22 cellular contexts compared by ENCODE assay signal in genomic region chr7:138726288-138726687, GRCh38. TPM values are rescaled to one million over a fixed set of nuclear protein-coding genes. Genes with fewer than 3 reads are reported as not detected.
DNase-seq lines count a peak whose midpoint lies in the region; ATAC-seq, FAIRE-seq and TF ChIP-seq lines count a peak whose summit lies in the region.
"Had no signal": no experiment of that assay in that cellular context is flagged by ENCODE, and none has a peak within 500 bp of the region (broad histone marks: within the 10 kb centered on the region; RNA-seq: fewer than 3 reads in every experiment).

No MANE protein-coding gene starts in this region.

- no peaks in the 10 kb centered on the region for H3K79me2 ChIP-seq in mammary epithelial cell (ENCODE audit: insufficient read depth, low read length)

- FAIRE-seq in bronchial epithelial cell (lab: Jason Lieb, UNC): no peak

- 80% methylated on average over 8 of the region's 9 CpGs for WGBS in mammary epithelial cell (ENCODE audit: low coverage, missing lambda C conversion rate)

- H3K9me3 Mint-ChIP-seq in stimulated activated effector memory CD8-positive, alpha-beta T cell treated with anti-CD3 and anti-CD28 coated beads, Interleukin-12 subunit alpha, Interleukin-12 subunit beta, amount 100 ng/mL, for 72 hours: no peaks in the 10 kb centered on the region
- H3K9me3 Mint-ChIP-seq in CD14-positive monocyte: peaks cover 0 to 5% (median 3%) of the 10 kb centered on the region in 7 donors
- H3K9me3 Mint-ChIP-seq: activated B cell treated with CpG ODN at 0.5 μM for 24 hours had no signal

- no peak overlapping the region for H3K27ac Mint-ChIP-seq in stimulated activated effector memory CD8-positive, alpha-beta T cell treated with anti-CD3 and anti-CD28 coated beads, Interleukin-12 subunit alpha, Interleukin-12 subunit beta, amount 100 ng/mL, for 72 hours
- no peak overlapping the region for H3K27ac Mint-ChIP-seq in CD14-positive monocyte
- H3K27ac Mint-ChIP-seq: activated B cell treated with CpG ODN at 0.5 μM for 24 hours, mesothelial cell of epicardium had no signal

- H3K27ac ChIP-seq in mammary epithelial cell (ENCODE audit: insufficient read depth, low read depth, low read length) (no peak overlapping the region), breast epithelium (peak overlapping the region in 1 of 2 donors; percentile 11)
- H3K27ac ChIP-seq: esophagus muscularis mucosa, right atrium auricular region had no signal

- H3K9ac ChIP-seq in mammary epithelial cell (ENCODE audit: insufficient read depth, low read length): no peak overlapping the region

- TF ChIP-seq POLR2A in breast epithelium (IDR thresholded peaks at IDR 0.05): no peak

- intact Hi-C loops in mammary epithelial cell (cut with micrococcal nuclease) (no loop called here), breast epithelium (cut with DNase I; ENCODE audit: low total_unique reads) (no loop called here), CD14-positive monocyte (cut with micrococcal nuclease) (no loop called here)

- peaks cover 0 to 5% (median 1%) of the 10 kb centered on the region in 3 donors for H3K27me3 Mint-ChIP-seq in CD14-positive monocyte (ENCODE audit: low read depth in 3 of 3)
- H3K27me3 Mint-ChIP-seq: activated B cell treated with CpG ODN at 0.5 μM for 24 hours had no signal

- no peak for TF ChIP-seq CTCF in mammary epithelial cell (conservative IDR thresholded peaks at IDR 0.05 in 1 of 2, IDR thresholded peaks at IDR 0.05 in 1 of 2; ENCODE audit: extremely low read depth in 1 of 2, insufficient read depth in 1 of 2, low read depth in 1 of 2, low read length in 2 of 2)
- no peak for TF ChIP-seq CTCF in breast epithelium (IDR thresholded peaks at IDR 0.05)
- TF ChIP-seq CTCF in bronchial epithelial cell (IDR thresholded peaks at IDR 0.05; ENCODE audit: insufficient read depth, low read length, severe bottlenecking): peak; percentile 15
- no peak for TF ChIP-seq CTCF in CD14-positive monocyte (IDR thresholded peaks at IDR 0.05)

- H3K27me3 ChIP-seq in mammary epithelial cell (ENCODE audit: insufficient read depth, low read length) (no peaks in the 10 kb centered on the region), breast epithelium (no peaks in the 10 kb centered on the region), bronchial epithelial cell (ENCODE audit: control insufficient read depth, insufficient read depth, low read length) (no peaks in the 10 kb centered on the region)
- H3K27me3 ChIP-seq: esophagus muscularis mucosa, right atrium auricular region had no signal

- H3K4me2 ChIP-seq in mammary epithelial cell (ENCODE audit: insufficient read depth, low read depth, low read length): no peak overlapping the region

- dilution Hi-C loops in mammary epithelial cell (cut with HindIII; ENCODE audit: low sequenced_read_pairs): no loop called here

- H3K9me3 ChIP-seq in mammary epithelial cell (replicated peaks; ENCODE audit: insufficient read depth, low read length) (no peaks in the 10 kb centered on the region), breast epithelium (no peaks in the 10 kb centered on the region)
- H3K9me3 ChIP-seq: esophagus muscularis mucosa, right atrium auricular region had no signal

- no peaks in the 10 kb centered on the region for H4K20me1 ChIP-seq in mammary epithelial cell (ENCODE audit: insufficient read depth, low read length)

- no TSS peak for BruUV-seq in mammary epithelial cell (replicated peaks; lab: Mats Ljungman, UMichigan)

- H3K4me1 Mint-ChIP-seq in stimulated activated effector memory CD8-positive, alpha-beta T cell treated with anti-CD3 and anti-CD28 coated beads, Interleukin-12 subunit alpha, Interleukin-12 subunit beta, amount 100 ng/mL, for 72 hours: no peaks in the 10 kb centered on the region
- no peaks in the 10 kb centered on the region for H3K4me1 Mint-ChIP-seq in CD14-positive monocyte
- H3K4me1 Mint-ChIP-seq: activated B cell treated with CpG ODN at 0.5 μM for 24 hours had no signal

- POLR2A ChIA-PET in HEK293T (lab: Yijun Ruan, JAX): no interaction called here

- H2AFZ ChIP-seq in mammary epithelial cell (ENCODE audit: low read depth, low read length): peak overlapping the region; percentile 28

- ATAC-seq in stimulated activated effector memory CD8-positive, alpha-beta T cell treated with anti-CD3 and anti-CD28 coated beads, Interleukin-12 subunit alpha, Interleukin-12 subunit beta, amount 100 ng/mL, for 72 hours: peak; percentile 44

- no peak overlapping the region for H3K4me3 ChIP-seq in mammary epithelial cell (replicated peaks in 1 of 3; ENCODE audit: insufficient read depth in 1 of 3, low read depth in 2 of 3, low read length in 3 of 3)
- H3K4me3 ChIP-seq in breast epithelium: no peak overlapping the region
- H3K4me3 ChIP-seq in bronchial epithelial cell (ENCODE audit: low read depth, low read length): no peak overlapping the region
- H3K4me3 ChIP-seq: esophagus muscularis mucosa, right atrium auricular region had no signal

- DNase-seq in mammary epithelial cell: no peak
- no peak for DNase-seq in breast epithelium (ENCODE audit: low spot score in 2 of 2)
- peak; percentile 43 for DNase-seq in HEK293T (ENCODE audit: extremely low spot score)
- no peak for DNase-seq in bronchial epithelial cell (ENCODE audit: low read depth)
- DNase-seq in stimulated activated effector memory CD8-positive, alpha-beta T cell treated with anti-CD3 and anti-CD28 coated beads, Interleukin-12 subunit alpha, Interleukin-12 subunit beta, amount 100 ng/mL, for 72 hours (ENCODE audit: low spot score in 2 of 2): no peak
- DNase-seq in CD14-positive monocyte (ENCODE audit: low spot score): no peak
- DNase-seq in NCI-H524 treated with DMSO at 0.1 percent for 48 hours (lab: John Stamatoyannopoulos, UW): no peak
- no peak for DNase-seq in ecto neural progenitor cell (ENCODE audit: low spot score)
- DNase-seq: activated B cell treated with CpG ODN at 0.5 μM for 24 hours, activated gamma-delta T cell, aorta, dermis blood vessel endothelial cell, GDM1, glutamatergic neuron, islet precursor cell, NCI-H2081 treated with DMSO at 0.1 percent for 48 hours, NCI-H524, SW 1271 had no signal

- H3K4me1 ChIP-seq in mammary epithelial cell (ENCODE audit: insufficient read depth, low read length) (peaks cover 12% of the 10 kb centered on the region), breast epithelium (no peaks in the 10 kb centered on the region)
- H3K4me1 ChIP-seq: esophagus muscularis mucosa, right atrium auricular region had no signal

- in situ Hi-C loops in mammary epithelial cell (cut with MboI; ENCODE audit: low sequenced_read_pairs in 2 of 2): loop anchor here in 1 of 2 donors (25.0 kb wide), 3 partner anchors 564 to 814 kb away; partner anchors contain the start of gene CREB3L2

- no peaks in the 10 kb centered on the region for H3K36me3 ChIP-seq in mammary epithelial cell (ENCODE audit: insufficient read depth, low read length)
- no peaks in the 10 kb centered on the region for H3K36me3 ChIP-seq in breast epithelium
- no peaks in the 10 kb centered on the region for H3K36me3 ChIP-seq in bronchial epithelial cell (ENCODE audit: control insufficient read depth, insufficient read depth, low read length)
- H3K36me3 ChIP-seq: esophagus muscularis mucosa, right atrium auricular region had no signal

- CTCF ChIA-PET in mammary epithelial cell (lab: Charles Lee; ENCODE audit: low non-redundant PET) (no interaction called here), HEK293T (lab: Yijun Ruan, JAX) (interaction anchor here (2.2 kb wide), 1 partner anchor 12 kb away, joined by 14 read pairs; no protein-coding TSS in a partner anchor)

- H3K36me3 Mint-ChIP-seq in stimulated activated effector memory CD8-positive, alpha-beta T cell treated with anti-CD3 and anti-CD28 coated beads, Interleukin-12 subunit alpha, Interleukin-12 subunit beta, amount 100 ng/mL, for 72 hours: no peaks in the 10 kb centered on the region
- H3K36me3 Mint-ChIP-seq in CD14-positive monocyte: no peaks in the 10 kb centered on the region
- H3K36me3 Mint-ChIP-seq: mesothelial cell of epicardium had no signal

- no peak overlapping the region for H3K4me3 Mint-ChIP-seq in stimulated activated effector memory CD8-positive, alpha-beta T cell treated with anti-CD3 and anti-CD28 coated beads, Interleukin-12 subunit alpha, Interleukin-12 subunit beta, amount 100 ng/mL, for 72 hours
- no peak overlapping the region for H3K4me3 Mint-ChIP-seq in CD14-positive monocyte
- H3K4me3 Mint-ChIP-seq: activated B cell treated with CpG ODN at 0.5 μM for 24 hours, mesothelial cell of epicardium had no signal

TF ChIP-seq in HEK293T, 16 proteins besides CTCF, POLR2A, EP300 and RAD21:
- TF ChIP-seq HDGF (IDR thresholded peaks at IDR 0.05; ENCODE audit: borderline replicate concordance): no peak
- TF ChIP-seq L3MBTL2 (conservative IDR thresholded peaks at IDR 0.05): no peak
- TF ChIP-seq PKNOX1 (IDR thresholded peaks at IDR 0.05): no peak
- TF ChIP-seq SUZ12 (IDR thresholded peaks at IDR 0.05): no peak
- no peak for TF ChIP-seq ZNF384 (IDR thresholded peaks at IDR 0.05)
- TF ChIP-seq NFRKB (IDR thresholded peaks at IDR 0.05): no peak
- no peak for TF ChIP-seq FOXM1 (IDR thresholded peaks at IDR 0.05; ENCODE audit: borderline replicate concordance)
- no peak for TF ChIP-seq ELF4 (IDR thresholded peaks at IDR 0.05)
- no peak for TF ChIP-seq SP1 (IDR thresholded peaks at IDR 0.05)
- no peak for TF ChIP-seq BHLHE40 (IDR thresholded peaks at IDR 0.05; ENCODE audit: borderline replicate concordance)
- TF ChIP-seq CTBP1 (IDR thresholded peaks at IDR 0.05; ENCODE audit: borderline replicate concordance): no peak
- no peak for TF ChIP-seq FOXK2 (IDR thresholded peaks at IDR 0.05)
TF ChIP-seq in HEK293T: peak in this region for 0.

RNA-seq across cellular contexts. Expression of gene SVOPL, which starts 25.1 kb away (rescaled TPM):
- total RNA-seq in mammary epithelial cell: under 1 TPM in 1 of 2 donors, not detected in 1; under 0.01 TPM
- polyA plus RNA-seq in mammary epithelial cell: not detected
- not detected for polyA minus RNA-seq in mammary epithelial cell
- under 1 TPM in 2 of 3 donors, not detected in 1; 0.15 to 0.33 TPM for total RNA-seq in breast epithelium
- under 0.01 and 0.38 TPM in 2 replicates for total RNA-seq in bronchial epithelial cell
- not detected for polyA plus RNA-seq in CD14-positive monocyte
- total RNA-seq: activated B cell treated with CpG ODN at 0.5 μM for 24 hours, aorta, dermis blood vessel endothelial cell, esophagus muscularis mucosa, right atrium auricular region, RPMI7951 had no signal
